In the genomic region with DNA sequence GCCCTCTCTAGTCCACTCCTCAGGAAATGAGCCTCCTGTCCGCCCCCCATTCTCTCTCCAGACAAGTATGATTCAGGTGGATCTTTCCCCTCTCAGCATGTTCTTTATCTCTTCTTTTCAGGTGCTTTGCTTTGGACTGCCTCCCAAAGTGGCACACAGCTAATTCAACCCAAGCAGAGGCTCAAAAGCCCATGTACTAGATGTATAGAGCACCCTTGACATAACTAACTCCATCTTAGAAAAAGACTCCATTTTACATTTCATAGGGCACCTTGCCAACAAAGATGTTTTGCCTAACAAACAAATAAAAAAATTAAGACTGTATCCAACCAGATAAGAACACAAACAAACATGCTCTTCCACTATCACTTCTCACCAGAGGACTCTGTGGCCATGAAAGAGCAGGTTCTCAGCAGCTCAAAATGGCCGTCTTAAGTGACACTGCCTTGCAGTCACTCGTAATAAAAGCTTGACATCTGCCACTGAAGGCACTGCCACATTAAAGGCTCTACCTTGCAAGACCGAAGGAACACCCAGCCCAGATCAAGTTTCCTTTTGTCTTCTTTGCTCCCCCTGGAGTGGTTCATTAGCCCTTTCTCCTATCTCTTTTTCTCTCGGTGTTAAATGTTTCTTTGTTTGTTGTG, we compare ENCODE assay signal across 14 cellular contexts.
"Had no signal": no experiment of that assay in that cellular context is flagged by ENCODE, and none has a peak within 500 bp of the region (broad histone marks: within the 10 kb centered on the region; RNA-seq: fewer than 3 reads in every experiment).

No MANE protein-coding gene starts in this region.

- H3K9me3 ChIP-seq: ovary, sigmoid colon, upper lobe of right lung had no signal

- H3K4me3 ChIP-seq: ovary, sigmoid colon, upper lobe of right lung had no signal

- H3K27me3 ChIP-seq: foreskin keratinocyte, ovary, sigmoid colon, upper lobe of right lung had no signal

- H3K36me3 ChIP-seq: ovary, sigmoid colon, upper lobe of right lung had no signal

- H3K9me3 Mint-ChIP-seq: activated naive CD8-positive, alpha-beta T cell treated with anti-CD3 and anti-CD28 coated beads, Interleukin-2, amount 10 ng/mL, durations not matched to agents 7 days and 5 days; T-helper 1 cell treated with Interleukin-12 subunit alpha and Interleukin-12 subunit beta and Interleukin-4 antibody, amounts not matched to agents 30 μg/mL and 1 μg/mL, for 36 hours had no signal

- H3K4me1 ChIP-seq: foreskin keratinocyte, sigmoid colon, upper lobe of right lung had no signal

- ATAC-seq: activated CD4-positive, CD25-positive, alpha-beta regulatory T cell treated with anti-CD3 and anti-CD28 coated beads, Interleukin-2, amount 50 U/mL, for 24 hours; activated CD8-positive, alpha-beta memory T cell treated with anti-CD3 and anti-CD28 coated beads, Interleukin-2, amount 10 ng/mL, durations not matched to agents 7 days and 5 days; foreskin keratinocyte; upper lobe of right lung had no signal

- H3K36me3 Mint-ChIP-seq: activated CD8-positive, alpha-beta memory T cell treated with anti-CD3 and anti-CD28 coated beads, Interleukin-2, amount 10 ng/mL, durations not matched to agents 7 days and 5 days; activated naive CD8-positive, alpha-beta T cell treated with anti-CD3 and anti-CD28 coated beads, Interleukin-2, amount 10 ng/mL, durations not matched to agents 7 days and 5 days had no signal

- DNase-seq: activated CD4-positive, alpha-beta T cell treated with anti-CD3 and anti-CD28 coated beads, Interleukin-2, amount 50 U/mL, for 48 hours; activated CD8-positive, alpha-beta memory T cell treated with anti-CD3 and anti-CD28 coated beads, Interleukin-2, amount 10 ng/mL, durations not matched to agents 7 days and 5 days; activated gamma-delta T cell; activated naive CD8-positive, alpha-beta T cell treated with anti-CD3 and anti-CD28 coated beads, Interleukin-2, amount 10 ng/mL, durations not matched to agents 7 days and 5 days; activated T-cell treated with anti-CD3 and anti-CD28 coated beads, Interleukin-2, amount 50 U/mL, for 48 hours; aorta; foreskin keratinocyte; kidney; ovary; sigmoid colon; stimulated activated naive CD4-positive, alpha-beta T cell treated with Interleukin-2 at 50 U/mL for 16 hours; upper lobe of right lung had no signal

- H3K4me3 Mint-ChIP-seq: activated CD8-positive, alpha-beta memory T cell treated with anti-CD3 and anti-CD28 coated beads, Interleukin-2, amount 10 ng/mL, durations not matched to agents 7 days and 5 days; activated naive CD8-positive, alpha-beta T cell treated with anti-CD3 and anti-CD28 coated beads, Interleukin-2, amount 10 ng/mL, durations not matched to agents 7 days and 5 days; T-helper 1 cell treated with Interleukin-12 subunit alpha and Interleukin-12 subunit beta and Interleukin-4 antibody, amounts not matched to agents 30 μg/mL and 1 μg/mL, for 36 hours had no signal

- H3K27ac ChIP-seq: foreskin keratinocyte, ovary, sigmoid colon, upper lobe of right lung had no signal

- H3K27ac Mint-ChIP-seq: activated CD8-positive, alpha-beta memory T cell treated with anti-CD3 and anti-CD28 coated beads, Interleukin-2, amount 10 ng/mL, durations not matched to agents 7 days and 5 days; activated naive CD8-positive, alpha-beta T cell treated with anti-CD3 and anti-CD28 coated beads, Interleukin-2, amount 10 ng/mL, durations not matched to agents 7 days and 5 days; T-helper 1 cell treated with Interleukin-12 subunit alpha and Interleukin-12 subunit beta and Interleukin-4 antibody, amounts not matched to agents 30 μg/mL and 1 μg/mL, for 36 hours had no signal
